In genomic region chr6:118565317-118565960, GRCh38 we compare ENCODE assay signal across 8 cellular contexts. TPM values are rescaled to one million over a fixed set of nuclear protein-coding genes. Genes with fewer than 3 reads are reported as not detected.
A peak's percentile ranks its signal among the peaks of the same experiment; 100 is the strongest.
DNase-seq lines count a peak whose midpoint lies in the region; ATAC-seq and TF ChIP-seq lines count a peak whose summit lies in the region.

No MANE protein-coding gene starts in this region.

- H3K27me3 Mint-ChIP-seq in activated naive CD4-positive, alpha-beta T cell treated with anti-CD3 and anti-CD28 coated beads, Interleukin-2, amount 10 ng/mL, durations not matched to agents 7 days and 5 days = no peaks in the 10 kb centered on the region

- CTCF ChIA-PET in activated naive CD4-positive, alpha-beta T cell treated with anti-CD3 and anti-CD28 coated beads, Interleukin-2, amount 10 ng/mL, durations not matched to agents 7 days and 5 days (lab: Charles Lee) = interaction anchor here (0.5 to 3.2 kb wide), 43 partner anchors 12 to 545 kb away, joined by 3 to 23 read pairs (median 4); partner anchors contain the start of gene PLN

- peaks cover 9% of the 10 kb centered on the region for H3K4me1 Mint-ChIP-seq in activated naive CD4-positive, alpha-beta T cell treated with anti-CD3 and anti-CD28 coated beads, Interleukin-2, amount 10 ng/mL, durations not matched to agents 7 days and 5 days

- ATAC-seq in GM21423 (IDR thresholded peaks at IDR 0.05; ENCODE audit: unreplicated experiment) = peak; percentile 97
- ATAC-seq in HG03558 (IDR thresholded peaks at IDR 0.05; ENCODE audit: extremely low read depth, unreplicated experiment) = peak; percentile 97

- intact Hi-C loops in esophagus squamous epithelium (cut with DNase I) = loop anchor here (10.0 kb wide), 1 partner anchor 209 kb away; no protein-coding TSS in a partner anchor
- intact Hi-C loops in stomach (cut with DNase I; ENCODE audit: low total_unique reads) = no loop called here

- TF ChIP-seq CTCF in Peyer's patch (IDR thresholded peaks at IDR 0.05) (peak; percentile 13 to 70 (median 60)), esophagus squamous epithelium (IDR thresholded peaks at IDR 0.05) (peak in 5 of 6 experiments; percentile 27 to 63 (median 54)), stomach (IDR thresholded peaks at IDR 0.05) (peak in 5 of 7 experiments; percentile 22 to 75 (median 50))

- H3K4me3 ChIP-seq in Peyer's patch (no peak overlapping the region), esophagus squamous epithelium (no peak overlapping the region), stomach (no peak overlapping the region)

- no peaks in the 10 kb centered on the region for H3K4me1 ChIP-seq in Peyer's patch
- no peaks in the 10 kb centered on the region for H3K4me1 ChIP-seq in esophagus squamous epithelium
- H3K4me1 ChIP-seq in stomach = peaks cover 0 to 15% (median 10%) of the 10 kb centered on the region in 4 donors

- H3K36me3 ChIP-seq in Peyer's patch (no peaks in the 10 kb centered on the region), esophagus squamous epithelium (no peaks in the 10 kb centered on the region), stomach (peaks cover 0 to 12% (median 5%) of the 10 kb centered on the region in 4 donors)

- no peaks in the 10 kb centered on the region for H3K9me3 Mint-ChIP-seq in activated naive CD4-positive, alpha-beta T cell treated with anti-CD3 and anti-CD28 coated beads, Interleukin-2, amount 10 ng/mL, durations not matched to agents 7 days and 5 days

- no peak for TF ChIP-seq EP300 in stomach (IDR thresholded peaks at IDR 0.05)

- H3K9me3 ChIP-seq in Peyer's patch (no peaks in the 10 kb centered on the region), esophagus squamous epithelium (no peaks in the 10 kb centered on the region), stomach (no peaks in the 10 kb centered on the region)

- no peaks in the 10 kb centered on the region for H3K27me3 ChIP-seq in Peyer's patch
- no peaks in the 10 kb centered on the region for H3K27me3 ChIP-seq in esophagus squamous epithelium
- no peaks in the 10 kb centered on the region for H3K27me3 ChIP-seq in stomach

- H3K4me3 Mint-ChIP-seq in activated naive CD4-positive, alpha-beta T cell treated with anti-CD3 and anti-CD28 coated beads, Interleukin-2, amount 10 ng/mL, durations not matched to agents 7 days and 5 days = no peak overlapping the region

- TF ChIP-seq POLR2A in Peyer's patch (IDR thresholded peaks at IDR 0.05) (no peak), esophagus squamous epithelium (IDR thresholded peaks at IDR 0.05) (no peak), stomach (IDR thresholded peaks at IDR 0.05) (no peak)

- no peak overlapping the region for H3K27ac ChIP-seq in Peyer's patch
- H3K27ac ChIP-seq in esophagus squamous epithelium = no peak overlapping the region
- H3K27ac ChIP-seq in stomach = no peak overlapping the region

- WGBS in esophagus squamous epithelium, 2 donors = 66 to 67% methylated on average over 5 of the region's 5 CpGs
- WGBS in stomach, 5 donors = 45 to 57% (median 51%) methylated on average over 5 of the region's 5 CpGs

- peaks cover 20% of the 10 kb centered on the region for H3K36me3 Mint-ChIP-seq in activated naive CD4-positive, alpha-beta T cell treated with anti-CD3 and anti-CD28 coated beads, Interleukin-2, amount 10 ng/mL, durations not matched to agents 7 days and 5 days

- H3K27ac Mint-ChIP-seq in activated naive CD4-positive, alpha-beta T cell treated with anti-CD3 and anti-CD28 coated beads, Interleukin-2, amount 10 ng/mL, durations not matched to agents 7 days and 5 days = peak overlapping the region; percentile 37

- DNase-seq in activated naive CD4-positive, alpha-beta T cell treated with anti-CD3 and anti-CD28 coated beads, Interleukin-2, amount 10 ng/mL, durations not matched to agents 7 days and 5 days = no peak
- DNase-seq in activated naive CD4-positive, alpha-beta T cell treated with anti-CD3 and anti-CD28 coated beads, Interleukin-2, amount 50 U/mL, for 16 hours = no peak
- DNase-seq in Peyer's patch (no peak), esophagus squamous epithelium (lab: John Stamatoyannopoulos, UW) (no peak), stomach (no peak)
- no peak for DNase-seq in activated CD4-positive, alpha-beta T cell treated with anti-CD3 and anti-CD28 coated beads, Interleukin-2, amount 50 U/mL, for 1 hour

RNA-seq across cellular contexts. Expression of gene PLN, which starts 17.3 kb away (rescaled TPM):
- total RNA-seq in Peyer's patch (10 to 100 TPM in 2 of 4 donors, 1 to 10 TPM in 2; 6.1 to 28.9 (median 12.2) TPM), esophagus squamous epithelium (10 to 100 TPM in 2 of 4 donors, 1 to 10 TPM in 2; 1.1 to 48.8 (median 11.2) TPM), stomach (100 to 1,000 TPM in 2 of 5 donors, 10 to 100 TPM in 2, 1 to 10 TPM in 1; 2.3 to 158 (median 52.7) TPM)
- 10 to 100 TPM; 13.1 to 31.9 (median 22.4) TPM for polyA plus RNA-seq in stomach
